In genomic region chr14:75711796-75712211, GRCh38 we compare ENCODE assay signal across 8 cellular contexts. TPM values are rescaled to one million over a fixed set of nuclear protein-coding genes. Genes with fewer than 3 reads are reported as not detected.
DNase-seq lines count a peak whose midpoint lies in the region; ATAC-seq and TF ChIP-seq lines count a peak whose summit lies in the region.

No MANE protein-coding gene starts in this region.

- no peaks in the 10 kb centered on the region for H3K9me3 ChIP-seq in ascending aorta
- no peaks in the 10 kb centered on the region for H3K9me3 ChIP-seq in right cardiac atrium (ENCODE audit: control insufficient read depth, low read length)

- H3K27ac ChIP-seq in ascending aorta (peak overlapping the region; percentile 68 to 79), right cardiac atrium (ENCODE audit: low read length) (peak overlapping the region; percentile 60)

- H3K4me1 ChIP-seq in ascending aorta, result peaks cover 0 to 15% of the 10 kb centered on the region in 2 donors
- peaks cover 7% of the 10 kb centered on the region for H3K4me1 ChIP-seq in right cardiac atrium (ENCODE audit: control insufficient read depth, insufficient read depth, low read length)

- WGBS in right cardiac atrium, result 42% methylated on average over 4 of the region's 4 CpGs

- DNase-seq in Caki2 (ENCODE audit: low read depth) (peak; percentile 96), ascending aorta (ENCODE audit: low spot score in 2 of 2) (peak; percentile 53 to 83), right cardiac atrium (peak; percentile 57 to 82 (median 77)), sciatic nerve (ENCODE audit: low spot score) (peak; percentile 61), NCI-H1694 (lab: John Stamatoyannopoulos, UW) (no peak), NCI-H1436 (lab: John Stamatoyannopoulos, UW) (no peak)

- H3K4me3 ChIP-seq in ascending aorta (peak overlapping the region in 1 of 2 donors; percentile 10), right cardiac atrium (ENCODE audit: low read length) (no peak overlapping the region)

- no peaks in the 10 kb centered on the region for H3K36me3 ChIP-seq in ascending aorta

- no peak for TF ChIP-seq CTCF in ascending aorta (IDR thresholded peaks at IDR 0.05)

- in situ Hi-C loops in Caki2 (cut with HindIII; ENCODE audit: low pct_unique_long_range_greater_than_20kb, low sequenced_read_pairs), result loop anchor here (10.0 kb wide), 1 partner anchor 263 kb away; no protein-coding TSS in a partner anchor

- ATAC-seq in HG02981 (IDR thresholded peaks at IDR 0.05; ENCODE audit: unreplicated experiment), result peak; percentile 49
- peak; percentile 83 to 91 for ATAC-seq in right cardiac atrium
- ATAC-seq in sciatic nerve, result peak; percentile 71
- ATAC-seq in HG03175 (IDR thresholded peaks at IDR 0.05; ENCODE audit: unreplicated experiment), result no peak

- intact Hi-C loops in ascending aorta (cut with DNase I) (loop anchor here (2.0 to 5.0 kb wide), 4 partner anchors 40 to 195 kb away; no protein-coding TSS in a partner anchor), right cardiac atrium (cut with DNase I) (loop anchor here (2.0 to 10.0 kb wide), 6 partner anchors 63 to 271 kb away; partner anchors contain the start of gene TGFB3 (in 2 of the 4)), sciatic nerve (cut with DNase I) (loop anchor here (5.0 kb wide), 1 partner anchor 270 kb away; the partner anchor contains the start of gene TGFB3)

- no peaks in the 10 kb centered on the region for H3K27me3 ChIP-seq in ascending aorta
- H3K27me3 ChIP-seq in right cardiac atrium (ENCODE audit: control insufficient read depth, insufficient read depth), result no peaks in the 10 kb centered on the region

RNA-seq across cellular contexts. Expression of gene TTLL5, which starts 50.8 kb away (rescaled TPM):
- 5.7 and 35.3 TPM in 2 replicates for total RNA-seq in Caki2 (2014; rRNA removed; shearing (Covaris generic); ENCODE audit: low replicate concordance)
- total RNA-seq in ascending aorta (43.1 TPM), right cardiac atrium (10 to 100 TPM; 18.3 to 22.2 (median 21.1) TPM), sciatic nerve (44.0 TPM)
- 8.0 TPM for polyA plus RNA-seq in right cardiac atrium

RNA-seq across cellular contexts. Expression of gene ERG28, which starts 51.1 kb away (rescaled TPM):
- 5.8 and 13.5 TPM in 2 replicates for total RNA-seq in Caki2 (2014; rRNA removed; shearing (Covaris generic); ENCODE audit: low replicate concordance)
- total RNA-seq in ascending aorta (2.3 TPM), right cardiac atrium (10 to 100 TPM in 2 of 4 donors, 1 to 10 TPM in 2; 9.6 to 10.9 (median 10.2) TPM), sciatic nerve (10.1 TPM)
- polyA plus RNA-seq in right cardiac atrium, result 15.0 TPM

Comparison
In these comparisons a context has a peak if more than half of its experiments do, and no peak if none do; other contexts are left out.
1. DNase-seq: peak in Caki2 (single experiment), ascending aorta (2 of 2), right cardiac atrium (3 of 3) and sciatic nerve (single experiment); none in NCI-H1694 (single experiment) and NCI-H1436 (single experiment).